In genomic region chr2:63057249-63058148, GRCh38 we compare ENCODE assay signal across 1 cellular context.
TF ChIP-seq lines count a peak whose summit lies in the region.

No MANE protein-coding gene starts in this region.

TF ChIP-seq in GM12878, 131 proteins besides CTCF, POLR2A, EP300 and RAD21:
- TF ChIP-seq FOXM1 (IDR thresholded peaks at IDR 0.05; ENCODE audit: low read depth, low read length) = no peak
- TF ChIP-seq NFXL1 (IDR thresholded peaks at IDR 0.05; ENCODE audit: borderline replicate concordance) = no peak
- TF ChIP-seq ETV6 (conservative IDR thresholded peaks at IDR 0.05 in 1 of 2, IDR thresholded peaks at IDR 0.05 in 1 of 2; ENCODE audit: borderline replicate concordance in 1 of 2, low read depth in 1 of 2) = no peak
- TF ChIP-seq SMAD1 (IDR thresholded peaks at IDR 0.05; ENCODE audit: low read depth, partially characterized antibody) = no peak
- no peak for TF ChIP-seq BCL3 (IDR thresholded peaks at IDR 0.05; ENCODE audit: borderline replicate concordance, insufficient read depth, low read depth, low read length, poor library complexity, severe bottlenecking)
- TF ChIP-seq MEF2A (IDR thresholded peaks at IDR 0.05; ENCODE audit: insufficient read depth, low read depth, low read length) = no peak
- TF ChIP-seq CBFB (IDR thresholded peaks at IDR 0.05; ENCODE audit: low read depth) = no peak
- TF ChIP-seq NFIC (IDR thresholded peaks at IDR 0.05; ENCODE audit: low read depth, low read length) = no peak
- no peak for TF ChIP-seq ZNF207 (IDR thresholded peaks at IDR 0.05; ENCODE audit: borderline replicate concordance)
TF ChIP-seq in GM12878: peak in this region for 0.
